8 cellular contexts compared by ENCODE assay signal in genomic region chr16:14302031-14302398, GRCh38.
DNase-seq lines count a peak whose midpoint lies in the region; ATAC-seq and TF ChIP-seq lines count a peak whose summit lies in the region.

No MANE protein-coding gene starts in this region.

- H3K27ac ChIP-seq in OCI-LY7 (ENCODE audit: low read depth, low read length, poor library complexity, severe bottlenecking) (peak overlapping the region; percentile 94), left lung (no peak overlapping the region), suprapubic skin (peak overlapping the region; percentile 92)

- H3K27me3 ChIP-seq in left lung (peaks cover 0 to 57% of the 10 kb centered on the region in 2 donors), suprapubic skin (no peaks in the 10 kb centered on the region)

- peak overlapping the region; percentile 93 for H3K4me2 ChIP-seq in OCI-LY7 (ENCODE audit: low read length)

- no peak for TF ChIP-seq EP300 in suprapubic skin (IDR thresholded peaks at IDR 0.05)

- peaks cover 49% of the 10 kb centered on the region for H3K79me2 ChIP-seq in OCI-LY7 (ENCODE audit: insufficient read depth, low read depth, low read length)

- peaks cover 46% of the 10 kb centered on the region for H3K4me1 Mint-ChIP-seq in chondrocyte (ENCODE audit: low read depth)

- H4K20me1 ChIP-seq in OCI-LY7 (ENCODE audit: insufficient read depth, low read length) = peaks cover 15% of the 10 kb centered on the region

- H3K9me3 ChIP-seq in OCI-LY7 (ENCODE audit: low read length) (no peaks in the 10 kb centered on the region), left lung (no peaks in the 10 kb centered on the region), suprapubic skin (no peaks in the 10 kb centered on the region)

- H3K4me3 Mint-ChIP-seq in chondrocyte (ENCODE audit: unreplicated experiment) = peak overlapping the region; percentile 87

- TF ChIP-seq CTCF in OCI-LY7 (conservative IDR thresholded peaks at IDR 0.05; ENCODE audit: low read length) (no peak), chondrocyte (IDR thresholded peaks at IDR 0.05) (no peak), left lung (IDR thresholded peaks at IDR 0.05) (no peak), suprapubic skin (IDR thresholded peaks at IDR 0.05) (no peak)

- no TSS peak for BruUV-seq in OCI-LY7 (replicated peaks; lab: Mats Ljungman, UMichigan)

- intact Hi-C loops in OCI-LY7 (cut with micrococcal nuclease; ENCODE audit: unreplicated experiment) = no loop called here
- intact Hi-C loops in left lung (cut with DNase I) = loop anchor here in 1 of 2 donors (5.0 kb wide), 1 partner anchor 225 kb away; no protein-coding TSS in a partner anchor

- 0 out of 2 replicates have a peak overlapping the region, but pooled peaks have one; percentile 43 for H2AFZ ChIP-seq in OCI-LY7 (ENCODE audit: low read length)

- H3K9me3 Mint-ChIP-seq in chondrocyte (ENCODE audit: low read depth) = no peaks in the 10 kb centered on the region

- H3K4me1 ChIP-seq in OCI-LY7 (ENCODE audit: insufficient read depth, low read length, poor library complexity, severe bottlenecking) (peaks cover 48% of the 10 kb centered on the region), left lung (peaks cover 9 to 27% of the 10 kb centered on the region in 2 donors), suprapubic skin (peaks cover 53% of the 10 kb centered on the region)

- DNase-seq in CD1c-positive myeloid dendritic cell (ENCODE audit: extremely low spot score) (peak; percentile 70), OCI-LY7 (ENCODE audit: low spot score) (peak; percentile 84), chondrocyte (ENCODE audit: low spot score) (no peak), left lung (peak; percentile 53 to 82), suprapubic skin (ENCODE audit: low spot score in 2 of 2) (no peak), MV-4-11 (lab: John Stamatoyannopoulos, UW) (no peak)

- H3K4me3 ChIP-seq in OCI-LY7 (ENCODE audit: low read depth, low read length, poor library complexity, severe bottlenecking) (peak overlapping the region; percentile 99), left lung (peak overlapping the region; percentile 61 to 65), suprapubic skin (peak overlapping the region; percentile 99)

- CTCF ChIA-PET in OCI-LY7 (lab: Charles Lee; ENCODE audit: unreplicated experiment) = interaction anchor here (1.0 kb wide), 1 partner anchor 225 kb away, joined by 3 read pairs; no protein-coding TSS in a partner anchor

- peak overlapping the region; percentile 63 for H3K27ac Mint-ChIP-seq in chondrocyte (ENCODE audit: unreplicated experiment)

- POLR2A ChIA-PET in OCI-LY7 (lab: Charles Lee) = interaction anchor here (1.0 to 1.5 kb wide), 3 partner anchors 8 to 73 kb away, joined by 3 to 7 read pairs (median 6); no protein-coding TSS in a partner anchor

- H3K36me3 ChIP-seq in OCI-LY7 (ENCODE audit: insufficient read depth, low read length) = peaks cover 14% of the 10 kb centered on the region; the same call in 1 of the 2 replicates
- no peaks in the 10 kb centered on the region for H3K36me3 ChIP-seq in left lung
- H3K36me3 ChIP-seq in suprapubic skin = no peaks in the 10 kb centered on the region

- no peak for TF ChIP-seq POLR2A in suprapubic skin (IDR thresholded peaks at IDR 0.05)

- ATAC-seq in GM18909 (IDR thresholded peaks at IDR 0.05; ENCODE audit: poor library complexity, unreplicated experiment) = peak; percentile 73
- peak; percentile 48 for ATAC-seq in HG03095 (IDR thresholded peaks at IDR 0.05; ENCODE audit: unreplicated experiment)
- ATAC-seq in left lung = peak; percentile 85

- H3K27me3 Mint-ChIP-seq in chondrocyte (ENCODE audit: low read depth) = no peaks in the 10 kb centered on the region

- no peaks in the 10 kb centered on the region for H3K9me2 ChIP-seq in OCI-LY7 (ENCODE audit: insufficient read depth, low read length)

- H3K36me3 Mint-ChIP-seq in chondrocyte (ENCODE audit: low read depth) = no peaks in the 10 kb centered on the region

- WGBS in suprapubic skin = 0% methylated on average over 2 of the region's 37 CpGs

Comparison
In these comparisons a context has a peak if more than half of its experiments do, and no peak if none do; other contexts are left out.
1. DNase-seq: peak in CD1c-positive myeloid dendritic cell (single experiment), OCI-LY7 (single experiment) and left lung (2 of 2); none in chondrocyte (single experiment), suprapubic skin (0 of 2) and MV-4-11 (single experiment).
2. H3K27ac ChIP-seq: peak in OCI-LY7 (single experiment) and suprapubic skin (single experiment); none in left lung (0 of 2).
3. Peak in every context shown above with its lines, with median percentiles within 50 percentile points of each other: ATAC-seq and H3K4me3 ChIP-seq.